Comparison of ENCODE assay signal across 8 cellular contexts in genomic region chr18:26656944-26657536, GRCh38.
DNase-seq lines count a peak whose midpoint lies in the region; ATAC-seq, FAIRE-seq and TF ChIP-seq lines count a peak whose summit lies in the region.

No MANE protein-coding gene starts in this region.

- peak; percentile 15 for TF ChIP-seq CTCF in GM12873 (IDR thresholded peaks at IDR 0.05; ENCODE audit: insufficient read depth, low read depth, low read length, missing control alignments)
- peak in 1 of 4 donors; percentile 13 for TF ChIP-seq CTCF in pancreas (IDR thresholded peaks at IDR 0.05)

- FAIRE-seq in pancreas (lab: Jason Lieb, UNC): no peak

- intact Hi-C loops in left ventricle myocardium superior (cut with micrococcal nuclease) (no loop called here), pancreas (cut with DNase I) (loop anchor here in 1 of 3 donors (10.0 kb wide), 1 partner anchor 272 kb away; no protein-coding TSS in a partner anchor)

- in situ Hi-C loops in ACHN (cut with HindIII; ENCODE audit: low pct_ligation_motif_present, low pct_unique_long_range_greater_than_20kb, low sequenced_read_pairs): no loop called here

- H3K36me3 ChIP-seq in pancreas: no peaks in the 10 kb centered on the region

- H3K27ac ChIP-seq in pancreas: peak overlapping the region; percentile 44 to 92 (median 86)

- H3K4me3 ChIP-seq in pancreas: peak overlapping the region; percentile 53 to 81 (median 62)

- 1% methylated on average over 13 to 52 of the region's 52 CpGs for WGBS in pancreas, 2 donors

- peak; percentile 60 for DNase-seq in ACHN
- peak; percentile 84 for DNase-seq in NCI-H748 (lab: John Stamatoyannopoulos, UW; ENCODE audit: unreplicated experiment)
- peak in 51 of 56 donors; percentile 16 to 83 (median 63) for DNase-seq in amygdala (lab: John Stamatoyannopoulos, UW)
- peak; percentile 91 for DNase-seq in left ventricle myocardium superior
- peak; percentile 77 to 91 (median 82) for DNase-seq in pancreas
- DNase-seq in stimulated activated CD4-positive, alpha-beta T cell treated with anti-CD3 and anti-CD28 coated beads, Interleukin-4, amount 100 ng/mL, for 1 hour: no peak

- H3K27me3 ChIP-seq in pancreas: no peaks in the 10 kb centered on the region

- H3K9me3 ChIP-seq in pancreas: no peaks in the 10 kb centered on the region

- peak; percentile 58 for ATAC-seq in HG03039 (IDR thresholded peaks at IDR 0.05; ENCODE audit: unreplicated experiment)
- ATAC-seq in left ventricle myocardium superior: peak; percentile 94
- peak; percentile 73 to 86 (median 82) for ATAC-seq in pancreas

- peaks cover 0 to 15% (median 7%) of the 10 kb centered on the region in 3 donors for H3K4me1 ChIP-seq in pancreas
